9 cellular contexts compared by ENCODE assay signal in genomic region chr18:52694804-52695203, GRCh38.
DNase-seq lines count a peak whose midpoint lies in the region; ATAC-seq and TF ChIP-seq lines count a peak whose summit lies in the region.
"Had no signal": no experiment of that assay in that cellular context is flagged by ENCODE, and none has a peak within 500 bp of the region (broad histone marks: within the 10 kb centered on the region; RNA-seq: fewer than 3 reads in every experiment).

No MANE protein-coding gene starts in this region.

- no peak overlapping the region for H3K4me3 Mint-ChIP-seq in activated CD4-positive, alpha-beta T cell treated with anti-CD3 and anti-CD28 coated beads for 36 hours

- no peak for ATAC-seq in activated CD4-positive, alpha-beta T cell treated with anti-CD3 and anti-CD28 coated beads for 36 hours

- no peaks in the 10 kb centered on the region for H3K27me3 ChIP-seq in testis

- POLR2A ChIA-PET in activated CD4-positive, alpha-beta T cell treated with anti-CD3 and anti-CD28 coated beads for 36 hours (lab: Charles Lee) = no interaction called here

- no peaks in the 10 kb centered on the region for H3K27me3 Mint-ChIP-seq in activated CD4-positive, alpha-beta T cell treated with anti-CD3 and anti-CD28 coated beads for 36 hours

- no peak overlapping the region for H3K27ac Mint-ChIP-seq in activated CD4-positive, alpha-beta T cell treated with anti-CD3 and anti-CD28 coated beads for 36 hours

- H3K36me3 ChIP-seq in testis (ENCODE audit: low read depth, missing control alignments) = no peaks in the 10 kb centered on the region

- no peaks in the 10 kb centered on the region for H3K36me3 Mint-ChIP-seq in activated CD4-positive, alpha-beta T cell treated with anti-CD3 and anti-CD28 coated beads for 36 hours (ENCODE audit: low read depth)

- intact Hi-C loops in activated CD4-positive, alpha-beta T cell treated with anti-CD3 and anti-CD28 coated beads for 36 hours (cut with DNase I, micrococcal nuclease) = no loop called here
- intact Hi-C loops in testis (cut with DNase I; ENCODE audit: low total_unique reads) = no loop called here

- H3K4me1 Mint-ChIP-seq in activated CD4-positive, alpha-beta T cell treated with anti-CD3 and anti-CD28 coated beads for 36 hours = no peaks in the 10 kb centered on the region

- no peak for TF ChIP-seq POLR2A in testis (IDR thresholded peaks at IDR 0.05)

- WGBS in testis, 2 donors = 57 to 80% methylated on average over 1 of the region's 1 CpG

- no peaks in the 10 kb centered on the region for H3K9me3 Mint-ChIP-seq in activated CD4-positive, alpha-beta T cell treated with anti-CD3 and anti-CD28 coated beads for 36 hours (ENCODE audit: low read depth)

- H3K4me1 ChIP-seq in testis = no peaks in the 10 kb centered on the region

- DNase-seq in activated CD4-positive, alpha-beta T cell treated with anti-CD3 and anti-CD28 coated beads for 36 hours = peak; percentile 7
- no peak for DNase-seq in activated CD4-positive, alpha-beta T cell treated with anti-CD3 and anti-CD28 coated beads for 1 hour
- DNase-seq in NCI-H2227 treated with DMSO at 0.1 percent for 48 hours (lab: John Stamatoyannopoulos, UW) (peak; percentile 36), fibroblast of mammary gland (ENCODE audit: low read depth) (no peak), testis (peak; percentile 39), T-helper 1 cell (no peak)
- DNase-seq in activated CD8-positive, alpha-beta memory T cell treated with anti-CD3 and anti-CD28 coated beads for 24 hours = no peak
- DNase-seq in central memory CD4-positive, alpha-beta T cell = no peak
- DNase-seq: NCI-H524 treated with DMSO at 0.1 percent for 48 hours had no signal

- TF ChIP-seq CTCF in fibroblast of mammary gland (conservative IDR thresholded peaks at IDR 0.05; ENCODE audit: control insufficient read depth, insufficient read depth, low read depth, low read length) (peak; percentile 30), testis (IDR thresholded peaks at IDR 0.05) (peak; percentile 12 to 29 (median 27))

- H3K27ac ChIP-seq in testis = no peak overlapping the region

- CTCF ChIA-PET in activated CD4-positive, alpha-beta T cell treated with anti-CD3 and anti-CD28 coated beads for 36 hours (lab: Charles Lee) = no interaction called here

- no peak overlapping the region for H3K4me3 ChIP-seq in fibroblast of mammary gland (ENCODE audit: control insufficient read depth, low read depth, low read length)
- no peak overlapping the region for H3K4me3 ChIP-seq in testis

- H3K9me3 ChIP-seq in testis = no peaks in the 10 kb centered on the region

Comparison
In these comparisons a context has a peak if more than half of its experiments do, and no peak if none do; other contexts are left out.
1. DNase-seq: peak in activated CD4-positive, alpha-beta T cell treated with anti-CD3 and anti-CD28 coated beads for 36 hours (single experiment), NCI-H2227 treated with DMSO at 0.1 percent for 48 hours (single experiment) and testis (single experiment); none in activated CD4-positive, alpha-beta T cell treated with anti-CD3 and anti-CD28 coated beads for 1 hour (single experiment), fibroblast of mammary gland (single experiment), activated CD8-positive, alpha-beta memory T cell treated with anti-CD3 and anti-CD28 coated beads for 24 hours (single experiment), central memory CD4-positive, alpha-beta T cell (single experiment) and T-helper 1 cell (0 of 5).